19 cellular contexts compared by ENCODE assay signal in the genomic region with DNA sequence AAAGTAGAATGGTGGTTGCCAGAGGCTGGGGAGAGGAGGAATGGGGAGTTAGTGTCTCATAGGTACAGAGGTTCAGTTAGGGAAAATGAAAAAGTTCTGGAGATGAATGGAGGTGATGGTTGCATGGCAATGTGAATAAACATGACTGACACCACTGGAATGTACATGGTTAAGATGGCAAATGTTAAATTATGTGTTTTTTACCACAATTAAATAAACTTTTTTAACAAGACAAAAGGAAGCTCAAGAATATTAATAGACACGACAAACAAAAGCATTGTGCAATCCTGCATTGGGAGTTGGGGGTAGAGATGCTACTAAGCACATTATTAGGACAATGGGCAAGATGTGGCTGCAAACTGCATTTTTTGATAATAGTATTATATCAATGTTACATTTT.
A peak's percentile ranks its signal among the peaks of the same experiment; 100 is the strongest.
DNase-seq lines count a peak whose midpoint lies in the region; ATAC-seq and TF ChIP-seq lines count a peak whose summit lies in the region.
"Had no signal": no experiment of that assay in that cellular context is flagged by ENCODE, and none has a peak within 500 bp of the region (broad histone marks: within the 10 kb centered on the region; RNA-seq: fewer than 3 reads in every experiment).

No MANE protein-coding gene starts in this region.

- no peak overlapping the region for H3K9ac ChIP-seq in PC-3 (ENCODE audit: low read length)
- H3K9ac ChIP-seq: BLaER1, KMS-11 had no signal

- BruUV-seq in PC-3 (replicated peaks; lab: Mats Ljungman, UMichigan): no TSS peak

- no peak overlapping the region for H3K4me3 Mint-ChIP-seq in osteocyte (ENCODE audit: unreplicated experiment)
- H3K4me3 Mint-ChIP-seq: CD4-positive, alpha-beta T cell had no signal

- CTCF ChIA-PET in PC-3 (lab: Charles Lee): no interaction called here

- H3K79me2 ChIP-seq in PC-3 (ENCODE audit: low read length): no peaks in the 10 kb centered on the region

- DNase-seq in AG09309 (ENCODE audit: low read depth): peak; percentile 48
- DNase-seq in ELR (ENCODE audit: low read depth): peak; percentile 48
- DNase-seq in PC-3: peak; percentile 41
- DNase-seq in fibroblast of pulmonary artery (ENCODE audit: low read depth): peak; percentile 5
- DNase-seq in tibial nerve (ENCODE audit: low spot score in 2 of 2): no peak
- no peak for DNase-seq in activated CD8-positive, alpha-beta memory T cell treated with anti-CD3 and anti-CD28 coated beads, Interleukin-2, amount 50 U/mL, for 48 hours
- DNase-seq in osteocyte (ENCODE audit: extremely low spot score, unreplicated experiment): no peak
- no peak for DNase-seq in NCI-H187 treated with DMSO at 0.1 percent for 48 hours (lab: John Stamatoyannopoulos, UW)
- DNase-seq: COR-L47, DMS79 treated with DMSO at 0.1 percent for 48 hours, NCI-H1694, NCI-H446, NCI-H526 had no signal

- no peaks in the 10 kb centered on the region for H3K36me3 Mint-ChIP-seq in osteocyte (ENCODE audit: unreplicated experiment)

- peaks cover 3% of the 10 kb centered on the region for H3K4me1 Mint-ChIP-seq in osteocyte (ENCODE audit: unreplicated experiment)

- no peaks in the 10 kb centered on the region for H4K20me1 ChIP-seq in PC-3 (ENCODE audit: low read length)
- H4K20me1 ChIP-seq: BLaER1 had no signal

- no peak overlapping the region for H3K4me2 ChIP-seq in PC-3 (ENCODE audit: low read length)
- H3K4me2 ChIP-seq: BLaER1, KMS-11 had no signal

- no peak overlapping the region for H2AFZ ChIP-seq in PC-3 (ENCODE audit: low read length)

- peak; percentile 53 for ATAC-seq in PC-3
- ATAC-seq: Right ventricle myocardium inferior had no signal

- H3K27me3 ChIP-seq in PC-3 (ENCODE audit: low read length) (no peaks in the 10 kb centered on the region), tibial nerve (no peaks in the 10 kb centered on the region)
- H3K27me3 ChIP-seq: BLaER1, SJSA1 had no signal

- TF ChIP-seq CTCF in AG09309 (IDR thresholded peaks at IDR 0.05; ENCODE audit: control insufficient read depth, insufficient read depth, low read depth, low read length, missing control alignments) (no peak), PC-3 (conservative IDR thresholded peaks at IDR 0.05; ENCODE audit: low read depth, low read length) (no peak), fibroblast of pulmonary artery (IDR thresholded peaks at IDR 0.05; ENCODE audit: low read length, missing control alignments) (no peak), tibial nerve (IDR thresholded peaks at IDR 0.05) (no peak), osteocyte (IDR thresholded peaks at IDR 0.05) (no peak)

- peaks cover 9% of the 10 kb centered on the region for H3K27me3 Mint-ChIP-seq in osteocyte (ENCODE audit: unreplicated experiment)

- TF ChIP-seq EP300 in tibial nerve (IDR thresholded peaks at IDR 0.05): no peak

- intact Hi-C loops in PC-3 (cut with micrococcal nuclease): no loop called here

- 79 to 84% methylated on average over 1 of the region's 1 CpG for WGBS in tibial nerve, 2 donors

- H3K27ac Mint-ChIP-seq in osteocyte (ENCODE audit: unreplicated experiment): no peak overlapping the region
- H3K27ac Mint-ChIP-seq: CD4-positive, alpha-beta T cell had no signal

- peaks cover 10% of the 10 kb centered on the region for H3K9me3 Mint-ChIP-seq in osteocyte (ENCODE audit: unreplicated experiment)

- POLR2A ChIA-PET in PC-3 (lab: Charles Lee; ENCODE audit: unreplicated experiment): no interaction called here

- H3K27ac ChIP-seq in PC-3 (ENCODE audit: low read length) (no peak overlapping the region), tibial nerve (no peak overlapping the region)
- H3K27ac ChIP-seq: BLaER1, KMS-11, SJSA1 had no signal

- H3K9me3 ChIP-seq in PC-3 (ENCODE audit: low read length) (0 out of 2 replicates have a peak, but pooled peaks cover 4% of the 10 kb centered on the region), tibial nerve (peaks cover 0 to 27% (median 0%) of the 10 kb centered on the region in 4 donors)
- H3K9me3 ChIP-seq: HAP-1 had no signal

- no peaks in the 10 kb centered on the region for H3K9me2 ChIP-seq in PC-3 (replicated peaks; ENCODE audit: low read length)

- no peaks in the 10 kb centered on the region for H3F3A ChIP-seq in PC-3 (ENCODE audit: low read length, unreplicated experiment)

- H3K4me1 ChIP-seq in PC-3 (ENCODE audit: insufficient read depth, low read length) (peaks cover 14% of the 10 kb centered on the region), tibial nerve (peaks cover 0 to 10% (median 0%) of the 10 kb centered on the region in 4 donors)
- H3K4me1 ChIP-seq: BLaER1, HAP-1 had no signal

- H3K4me3 ChIP-seq in AG09309 (ENCODE audit: control insufficient read depth, low read depth, low read length): no peak overlapping the region
- H3K4me3 ChIP-seq in PC-3 (ENCODE audit: low read length): no peak overlapping the region
- no peak overlapping the region for H3K4me3 ChIP-seq in fibroblast of pulmonary artery (replicated peaks; ENCODE audit: low read depth, low read length)
- no peak overlapping the region for H3K4me3 ChIP-seq in tibial nerve
- H3K4me3 ChIP-seq: BLaER1, HAP-1, SJSA1 had no signal

- H3K36me3 ChIP-seq in PC-3 (ENCODE audit: low read depth, low read length) (no peaks in the 10 kb centered on the region), tibial nerve (no peaks in the 10 kb centered on the region)
- H3K36me3 ChIP-seq: BLaER1, HAP-1, SJSA1 had no signal

- no peak for TF ChIP-seq POLR2A in tibial nerve (IDR thresholded peaks at IDR 0.05)

Comparison
In these comparisons a context has a peak if more than half of its experiments do, and no peak if none do; other contexts are left out.
1. DNase-seq: peak in AG09309 (single experiment), ELR (single experiment), PC-3 (single experiment) and fibroblast of pulmonary artery (single experiment); none in tibial nerve (0 of 2), activated CD8-positive, alpha-beta memory T cell treated with anti-CD3 and anti-CD28 coated beads, Interleukin-2, amount 50 U/mL, for 48 hours (single experiment), osteocyte (single experiment) and NCI-H187 treated with DMSO at 0.1 percent for 48 hours (single experiment).